Comparison of ENCODE assay signal across 15 cellular contexts in genomic region chr14:105023144-105023543, GRCh38. TPM values are rescaled to one million over a fixed set of nuclear protein-coding genes. Genes with fewer than 3 reads are reported as not detected.
DNase-seq lines count a peak whose midpoint lies in the region; ATAC-seq and TF ChIP-seq lines count a peak whose summit lies in the region.
"Had no signal": no experiment of that assay in that cellular context is flagged by ENCODE, and none has a peak within 500 bp of the region (broad histone marks: within the 10 kb centered on the region; RNA-seq: fewer than 3 reads in every experiment).

No MANE protein-coding gene starts in this region.

- ATAC-seq in activated CD4-positive, alpha-beta T cell treated with anti-CD3 and anti-CD28 coated beads for 36 hours: no peak
- ATAC-seq in Panc1 (no peak), HG03280 (IDR thresholded peaks at IDR 0.05; ENCODE audit: unreplicated experiment) (no peak), GM18502 (IDR thresholded peaks at IDR 0.05; ENCODE audit: poor library complexity, unreplicated experiment) (no peak), HG02759 (IDR thresholded peaks at IDR 0.05; ENCODE audit: unreplicated experiment) (no peak)
- ATAC-seq: naive thymus-derived CD4-positive, alpha-beta T cell had no signal

- TF ChIP-seq CTCF in Panc1 (IDR thresholded peaks at IDR 0.05) (no peak), astrocyte of the spinal cord (IDR thresholded peaks at IDR 0.05; ENCODE audit: low read depth, low read length) (no peak), neural crest cell (conservative IDR thresholded peaks at IDR 0.05) (no peak)

- CTCF ChIA-PET in activated CD4-positive, alpha-beta T cell treated with anti-CD3 and anti-CD28 coated beads for 36 hours (lab: Charles Lee): interaction anchor here (0.6 to 1.5 kb wide), 5 partner anchors 12 to 154 kb away, joined by 3 to 5 read pairs (median 3); partner anchors contain the start of gene GPR132
- CTCF ChIA-PET in Panc1 (lab: Charles Lee): interaction anchor here (0.6 to 0.9 kb wide), 2 partner anchors 15 to 23 kb away, joined by 3 read pairs; no protein-coding TSS in a partner anchor

- peak overlapping the region; percentile 21 for H3K27ac Mint-ChIP-seq in activated CD4-positive, alpha-beta T cell treated with anti-CD3 and anti-CD28 coated beads for 36 hours
- H3K27ac Mint-ChIP-seq in neural crest cell (ENCODE audit: unreplicated experiment): no peak overlapping the region

- H3K36me3 Mint-ChIP-seq in activated CD4-positive, alpha-beta T cell treated with anti-CD3 and anti-CD28 coated beads for 36 hours (ENCODE audit: low read depth): peaks cover 25% of the 10 kb centered on the region
- H3K36me3 Mint-ChIP-seq in neural crest cell (ENCODE audit: low read depth): peaks cover 2% of the 10 kb centered on the region

- H3K9me3 ChIP-seq in Panc1 (ENCODE audit: control insufficient read depth, insufficient read depth, low read depth, low read length): no peaks in the 10 kb centered on the region
- H3K9me3 ChIP-seq: transverse colon had no signal

- H3K27me3 ChIP-seq in Panc1 (ENCODE audit: control insufficient read depth, insufficient read depth, low read length): no peaks in the 10 kb centered on the region
- H3K27me3 ChIP-seq: transverse colon had no signal

- no peaks in the 10 kb centered on the region for H3K27me3 Mint-ChIP-seq in activated CD4-positive, alpha-beta T cell treated with anti-CD3 and anti-CD28 coated beads for 36 hours
- H3K27me3 Mint-ChIP-seq in neural crest cell (ENCODE audit: low read depth): peaks cover 7% of the 10 kb centered on the region
- H3K27me3 Mint-ChIP-seq: naive thymus-derived CD4-positive, alpha-beta T cell had no signal

- POLR2A ChIA-PET in activated CD4-positive, alpha-beta T cell treated with anti-CD3 and anti-CD28 coated beads for 36 hours (lab: Charles Lee): no interaction called here
- POLR2A ChIA-PET in Panc1 (lab: Charles Lee): interaction anchor here (0.6 to 1.0 kb wide), 2 partner anchors 18 to 22 kb away, joined by 5 to 9 read pairs; no protein-coding TSS in a partner anchor

- intact Hi-C loops in activated CD4-positive, alpha-beta T cell treated with anti-CD3 and anti-CD28 coated beads for 36 hours (cut with DNase I, micrococcal nuclease): loop anchor here (5.0 to 10.0 kb wide), 3 partner anchors 36 to 1691 kb away; partner anchors contain the start of genes CLBA1 (in 1 of the 2), EIF5 (in 1 of the 2) and PPP1R13B (in 1 of the 2)
- intact Hi-C loops in Panc1 (cut with micrococcal nuclease; ENCODE audit: unreplicated experiment): no loop called here

- peaks cover 63% of the 10 kb centered on the region for H3K4me1 Mint-ChIP-seq in activated CD4-positive, alpha-beta T cell treated with anti-CD3 and anti-CD28 coated beads for 36 hours
- H3K4me1 Mint-ChIP-seq in neural crest cell: peaks cover 28% of the 10 kb centered on the region

- in situ Hi-C loops in Panc1 (cut with HindIII; ENCODE audit: low pct_unique_long_range_greater_than_20kb, low sequenced_read_pairs): no loop called here
- in situ Hi-C loops in astrocyte of the spinal cord (cut with HindIII; ENCODE audit: low sequenced_read_pairs): no loop called here

- peak overlapping the region; percentile 99 for H3K27ac ChIP-seq in Panc1 (ENCODE audit: low read length)
- H3K27ac ChIP-seq: transverse colon had no signal

- peaks cover 7% of the 10 kb centered on the region; the same call in 1 of the 2 replicates for H3K36me3 ChIP-seq in Panc1 (ENCODE audit: control insufficient read depth, insufficient read depth, low read length)
- H3K36me3 ChIP-seq: transverse colon had no signal

- no peak for DNase-seq in activated CD4-positive, alpha-beta T cell treated with anti-CD3 and anti-CD28 coated beads for 36 hours
- no peak for DNase-seq in activated CD4-positive, alpha-beta T cell treated with anti-CD3 and anti-CD28 coated beads for 48 hours
- peak; percentile 56 for DNase-seq in Panc1 (ENCODE audit: low read depth, low spot score)
- DNase-seq in astrocyte of the spinal cord (ENCODE audit: low read depth, low spot score): peak; percentile 63
- no peak for DNase-seq in neural crest cell (ENCODE audit: low read depth, low spot score)
- DNase-seq: 8988T; activated naive CD4-positive, alpha-beta T cell treated with anti-CD3 and anti-CD28 coated beads, Interleukin-2, amount 50 U/mL, for 16 hours; DMS53; H7; naive thymus-derived CD4-positive, alpha-beta T cell; NCI-H1105 treated with DMSO at 0.1 percent for 48 hours; transverse colon had no signal

- peak overlapping the region; percentile 1 for H3K4me3 Mint-ChIP-seq in activated CD4-positive, alpha-beta T cell treated with anti-CD3 and anti-CD28 coated beads for 36 hours
- H3K4me3 Mint-ChIP-seq in neural crest cell: peak overlapping the region; percentile 67

- no TSS peak for BruUV-seq in Panc1 (replicated peaks; lab: Mats Ljungman, UMichigan)

- no peaks in the 10 kb centered on the region for H3K9me3 Mint-ChIP-seq in activated CD4-positive, alpha-beta T cell treated with anti-CD3 and anti-CD28 coated beads for 36 hours (ENCODE audit: low read depth)
- H3K9me3 Mint-ChIP-seq in neural crest cell: no peaks in the 10 kb centered on the region

- peaks cover 34% of the 10 kb centered on the region for H3K4me1 ChIP-seq in Panc1 (ENCODE audit: control insufficient read depth, insufficient read depth, low read length)

- H3K4me3 ChIP-seq in Panc1 (ENCODE audit: low read depth in 2 of 2, low read length in 2 of 2) (peak overlapping the region; percentile 9 to 33), astrocyte of the spinal cord (ENCODE audit: low read depth, low read length) (no peak overlapping the region)
- H3K4me3 ChIP-seq: transverse colon had no signal

RNA-seq across cellular contexts. Expression of gene CDCA4, which starts 2.3 kb away (rescaled TPM):
- 10 to 100 TPM; 52.0 to 62.7 TPM for total RNA-seq in activated CD4-positive, alpha-beta T cell treated with anti-CD3 and anti-CD28 coated beads for 36 hours
- total RNA-seq in Panc1 (2021; ENCODE audit: unreplicated experiment): 39.9 TPM
- 32.9 TPM for polyA plus RNA-seq in Panc1 (2012; ENCODE audit: insufficient read length)
- total RNA-seq in neural crest cell: 55.0 and 58.2 TPM in 2 replicates

RNA-seq across cellular contexts. Expression of gene CLBA1, which starts 37.6 kb away (rescaled TPM):
- total RNA-seq in activated CD4-positive, alpha-beta T cell treated with anti-CD3 and anti-CD28 coated beads for 36 hours: 1 to 10 TPM; 1.1 to 1.9 TPM
- total RNA-seq in Panc1 (2021; ENCODE audit: unreplicated experiment) (13.8 TPM), neural crest cell (12.2 and 14.1 TPM in 2 replicates)
- polyA plus RNA-seq in Panc1 (2012; ENCODE audit: insufficient read length): 11.9 TPM

RNA-seq across cellular contexts. Expression of gene GPR132, which starts 42.1 kb away (rescaled TPM):
- total RNA-seq in activated CD4-positive, alpha-beta T cell treated with anti-CD3 and anti-CD28 coated beads for 36 hours: 10 to 100 TPM; 27.7 to 35.4 TPM
- total RNA-seq in Panc1 (2021; ENCODE audit: unreplicated experiment) (0.08 TPM), neural crest cell (not detected in 2 replicates)
- 0.15 TPM for polyA plus RNA-seq in Panc1 (2012; ENCODE audit: insufficient read length)
- total RNA-seq: H7 had no signal

RNA-seq across cellular contexts. Expression of gene AHNAK2, which starts 45.0 kb away (rescaled TPM):
- total RNA-seq in activated CD4-positive, alpha-beta T cell treated with anti-CD3 and anti-CD28 coated beads for 36 hours: under 1 TPM; 0.07 to 0.11 TPM
- total RNA-seq in Panc1 (2021; ENCODE audit: unreplicated experiment): 223 TPM
- polyA plus RNA-seq in Panc1 (2012; ENCODE audit: insufficient read length): 148 TPM
- total RNA-seq in neural crest cell: 1.4 TPM in 2 replicates
- polyA plus RNA-seq: naive thymus-derived CD4-positive, alpha-beta T cell had no signal

Comparison
In these comparisons a context has a peak if more than half of its experiments do, and no peak if none do; other contexts are left out.
1. DNase-seq: peak in Panc1 (single experiment) and astrocyte of the spinal cord (single experiment); none in activated CD4-positive, alpha-beta T cell treated with anti-CD3 and anti-CD28 coated beads for 36 hours (single experiment), activated CD4-positive, alpha-beta T cell treated with anti-CD3 and anti-CD28 coated beads for 48 hours (single experiment) and neural crest cell (single experiment).
2. RNA of gene GPR132, which starts 42.1 kb away (total RNA-seq): 27.7 to 35.4 TPM in activated CD4-positive, alpha-beta T cell treated with anti-CD3 and anti-CD28 coated beads for 36 hours; 0.08 TPM in Panc1 (single experiment) and not detected in neural crest cell; every median in the first group is over 10 times any median in the second.